ENCODE assay signal across 9 cellular contexts in genomic region chr20:38164624-38165088, GRCh38. TPM values are rescaled to one million over a fixed set of nuclear protein-coding genes. Genes with fewer than 3 reads are reported as not detected.
A peak's percentile ranks its signal among the peaks of the same experiment; 100 is the strongest.
DNase-seq lines count a peak whose midpoint lies in the region; ATAC-seq and TF ChIP-seq lines count a peak whose summit lies in the region.
"Had no signal": no experiment of that assay in that cellular context is flagged by ENCODE, and none has a peak within 500 bp of the region (broad histone marks: within the 10 kb centered on the region; RNA-seq: fewer than 3 reads in every experiment).

No MANE protein-coding gene starts in this region.

- intact Hi-C loops in Panc1 (cut with micrococcal nuclease; ENCODE audit: unreplicated experiment) = loop anchor here (5.0 kb wide), 1 partner anchor 92 kb away; no protein-coding TSS in a partner anchor
- intact Hi-C loops in naive thymus-derived CD4-positive, alpha-beta T cell (cut with micrococcal nuclease) = loop anchor here in 1 of 2 donors (1.0 kb wide), 2 partner anchors 91 to 107 kb away; no protein-coding TSS in a partner anchor

- H3K79me2 ChIP-seq in neural progenitor cell (ENCODE audit: low read depth) = no peaks in the 10 kb centered on the region

- H3K36me3 Mint-ChIP-seq in neural progenitor cell = no peaks in the 10 kb centered on the region
- H3K36me3 Mint-ChIP-seq in naive thymus-derived CD4-positive, alpha-beta T cell = no peaks in the 10 kb centered on the region
- H3K36me3 Mint-ChIP-seq in activated CD8-positive, alpha-beta T cell treated with anti-CD3 and anti-CD28 coated beads, Interleukin-2, amount 10 ng/mL, durations not matched to agents 7 days and 5 days (ENCODE audit: low read depth) = no peaks in the 10 kb centered on the region

- H3K4me3 ChIP-seq in AG04449 (ENCODE audit: low read depth, low read length) (peak overlapping the region; percentile 49), Panc1 (ENCODE audit: low read depth in 2 of 2, low read length in 2 of 2) (peak overlapping the region; percentile 48 to 78), fibroblast of villous mesenchyme (ENCODE audit: low read depth, low read length) (peak overlapping the region; percentile 97), neural progenitor cell (peak overlapping the region; percentile 42)
- no peak overlapping the region for H3K4me3 ChIP-seq in naive thymus-derived CD4-positive, alpha-beta T cell (ENCODE audit: low read length)

- H3K9ac ChIP-seq in neural progenitor cell = no peak overlapping the region

- H3F3A ChIP-seq in neural progenitor cell (ENCODE audit: low read depth) = no peaks in the 10 kb centered on the region

- no TSS peak for BruUV-seq in Panc1 (replicated peaks; lab: Mats Ljungman, UMichigan)

- H3K27me3 ChIP-seq in Panc1 (ENCODE audit: control insufficient read depth, insufficient read depth, low read length) (no peaks in the 10 kb centered on the region), neural progenitor cell (peaks cover 17% of the 10 kb centered on the region)
- no peaks in the 10 kb centered on the region for H3K27me3 ChIP-seq in naive thymus-derived CD4-positive, alpha-beta T cell (ENCODE audit: control insufficient read depth in 2 of 2, insufficient read depth in 2 of 2, low read length in 2 of 2)

- H3K27ac ChIP-seq in Panc1 (ENCODE audit: low read length) (peak overlapping the region; percentile 48; the same call in 1 of the 2 replicates), neural progenitor cell (no peak overlapping the region)
- H3K27ac ChIP-seq in naive thymus-derived CD4-positive, alpha-beta T cell (ENCODE audit: low read depth, low read length) = no peak overlapping the region
- H3K27ac ChIP-seq: C4-2B had no signal

- H3K4me3 Mint-ChIP-seq in neural progenitor cell = peak overlapping the region; percentile 21
- H3K4me3 Mint-ChIP-seq in naive thymus-derived CD4-positive, alpha-beta T cell = peak overlapping the region in 1 of 10 donors; percentile 12
- no peak overlapping the region for H3K4me3 Mint-ChIP-seq in activated CD8-positive, alpha-beta T cell treated with anti-CD3 and anti-CD28 coated beads, Interleukin-2, amount 10 ng/mL, durations not matched to agents 7 days and 5 days

- DNase-seq in AG04449 (ENCODE audit: low read depth, low spot score) (no peak), Panc1 (ENCODE audit: low read depth, low spot score) (no peak), fibroblast of villous mesenchyme (ENCODE audit: low read depth) (no peak), neural progenitor cell (ENCODE audit: low spot score) (no peak), DMS79 (lab: John Stamatoyannopoulos, UW) (no peak)
- DNase-seq in naive thymus-derived CD4-positive, alpha-beta T cell = no peak
- DNase-seq in activated CD8-positive, alpha-beta T cell treated with anti-CD3 and anti-CD28 coated beads, Interleukin-2, amount 10 ng/mL, durations not matched to agents 7 days and 5 days = no peak

- no peaks in the 10 kb centered on the region for H4K20me1 ChIP-seq in neural progenitor cell (ENCODE audit: low read depth)

- peak; percentile 17 for ATAC-seq in Panc1
- no peak for ATAC-seq in naive thymus-derived CD4-positive, alpha-beta T cell
- no peak for ATAC-seq in HG03460 (IDR thresholded peaks at IDR 0.05; ENCODE audit: unreplicated experiment)
- ATAC-seq in activated CD8-positive, alpha-beta T cell treated with anti-CD3 and anti-CD28 coated beads, Interleukin-2, amount 10 ng/mL, durations not matched to agents 7 days and 5 days = no peak

- H3K9me3 Mint-ChIP-seq in neural progenitor cell = no peaks in the 10 kb centered on the region
- H3K9me3 Mint-ChIP-seq in naive thymus-derived CD4-positive, alpha-beta T cell = no peaks in the 10 kb centered on the region
- H3K9me3 Mint-ChIP-seq in activated CD8-positive, alpha-beta T cell treated with anti-CD3 and anti-CD28 coated beads, Interleukin-2, amount 10 ng/mL, durations not matched to agents 7 days and 5 days (ENCODE audit: insufficient read depth) = no peaks in the 10 kb centered on the region

- peak overlapping the region; percentile 77 for H3K4me2 ChIP-seq in neural progenitor cell

- in situ Hi-C loops in Panc1 (cut with HindIII; ENCODE audit: low pct_unique_long_range_greater_than_20kb, low sequenced_read_pairs) = no loop called here

- no peak overlapping the region for H3K27ac Mint-ChIP-seq in neural progenitor cell
- H3K27ac Mint-ChIP-seq in naive thymus-derived CD4-positive, alpha-beta T cell = no peak overlapping the region
- H3K27ac Mint-ChIP-seq in activated CD8-positive, alpha-beta T cell treated with anti-CD3 and anti-CD28 coated beads, Interleukin-2, amount 10 ng/mL, durations not matched to agents 7 days and 5 days = no peak overlapping the region

- H3K9me3 ChIP-seq in Panc1 (ENCODE audit: control insufficient read depth, insufficient read depth, low read depth, low read length) (no peaks in the 10 kb centered on the region), neural progenitor cell (ENCODE audit: low read depth) (no peaks in the 10 kb centered on the region)
- no peaks in the 10 kb centered on the region for H3K9me3 ChIP-seq in naive thymus-derived CD4-positive, alpha-beta T cell (ENCODE audit: control insufficient read depth in 2 of 3, low read length in 3 of 3)

- H3K36me3 ChIP-seq in Panc1 (ENCODE audit: control insufficient read depth, insufficient read depth, low read length) = no peaks in the 10 kb centered on the region
- H3K36me3 ChIP-seq in neural progenitor cell = no peaks in the 10 kb centered on the region
- no peaks in the 10 kb centered on the region for H3K36me3 ChIP-seq in naive thymus-derived CD4-positive, alpha-beta T cell (ENCODE audit: control insufficient read depth in 2 of 3, insufficient read depth in 3 of 3, low read length in 3 of 3)

- H3K4me1 ChIP-seq in Panc1 (ENCODE audit: control insufficient read depth, insufficient read depth, low read length) (peaks cover 14% of the 10 kb centered on the region), neural progenitor cell (no peaks in the 10 kb centered on the region)
- no peaks in the 10 kb centered on the region for H3K4me1 ChIP-seq in naive thymus-derived CD4-positive, alpha-beta T cell (ENCODE audit: control insufficient read depth in 2 of 2, insufficient read depth in 2 of 2, low read length in 2 of 2)

- TF ChIP-seq CTCF in AG04449 (IDR thresholded peaks at IDR 0.05; ENCODE audit: insufficient read depth, low read length, missing control alignments) (no peak), Panc1 (IDR thresholded peaks at IDR 0.05) (no peak), fibroblast of villous mesenchyme (IDR thresholded peaks at IDR 0.05; ENCODE audit: insufficient read depth, low read depth, low read length) (no peak), neural progenitor cell (IDR thresholded peaks at IDR 0.05) (no peak)

- H2AFZ ChIP-seq in neural progenitor cell (replicated peaks) = peak overlapping the region; percentile 75

- peaks cover 11% of the 10 kb centered on the region for H3K4me1 Mint-ChIP-seq in neural progenitor cell
- H3K4me1 Mint-ChIP-seq in naive thymus-derived CD4-positive, alpha-beta T cell = peaks cover 0 to 26% (median 6%) of the 10 kb centered on the region in 7 donors
- peaks cover 33% of the 10 kb centered on the region for H3K4me1 Mint-ChIP-seq in activated CD8-positive, alpha-beta T cell treated with anti-CD3 and anti-CD28 coated beads, Interleukin-2, amount 10 ng/mL, durations not matched to agents 7 days and 5 days (ENCODE audit: low read depth)

- CTCF ChIA-PET in AG04449 (lab: Yijun Ruan, JAX) = interaction anchor here (0.6 to 4.3 kb wide), 18 partner anchors 8 to 599 kb away, joined by 3 to 23 read pairs (median 4); no protein-coding TSS in a partner anchor
- CTCF ChIA-PET in Panc1 (lab: Charles Lee) = interaction anchor here (1.9 kb wide), 1 partner anchor 91 kb away, joined by 7 read pairs; no protein-coding TSS in a partner anchor
- CTCF ChIA-PET in naive thymus-derived CD4-positive, alpha-beta T cell (lab: Charles Lee) = no interaction called here
- CTCF ChIA-PET in activated CD8-positive, alpha-beta T cell treated with anti-CD3 and anti-CD28 coated beads, Interleukin-2, amount 10 ng/mL, durations not matched to agents 7 days and 5 days (lab: Charles Lee) = interaction anchor here (0.9 to 3.8 kb wide), 5 partner anchors 13 to 107 kb away, joined by 3 to 17 read pairs (median 4); no protein-coding TSS in a partner anchor

- POLR2A ChIA-PET in AG04449 (lab: Yijun Ruan, JAX) (no interaction called here), Panc1 (lab: Charles Lee) (no interaction called here)
- POLR2A ChIA-PET in naive thymus-derived CD4-positive, alpha-beta T cell (lab: Charles Lee) = no interaction called here
- POLR2A ChIA-PET in activated CD8-positive, alpha-beta T cell treated with anti-CD3 and anti-CD28 coated beads, Interleukin-2, amount 10 ng/mL, durations not matched to agents 7 days and 5 days (lab: Charles Lee) = no interaction called here

- H3K27me3 Mint-ChIP-seq in neural progenitor cell (ENCODE audit: insufficient read depth, low read depth) = peaks cover 10% of the 10 kb centered on the region
- peaks cover 16 to 29% (median 24%) of the 10 kb centered on the region in 5 donors for H3K27me3 Mint-ChIP-seq in naive thymus-derived CD4-positive, alpha-beta T cell
- H3K27me3 Mint-ChIP-seq in activated CD8-positive, alpha-beta T cell treated with anti-CD3 and anti-CD28 coated beads, Interleukin-2, amount 10 ng/mL, durations not matched to agents 7 days and 5 days (ENCODE audit: low read depth) = peaks cover 13% of the 10 kb centered on the region

RNA-seq across cellular contexts. Expression of gene TGM2, which starts 0.4 kb away (rescaled TPM):
- total RNA-seq in Panc1 (2021; ENCODE audit: unreplicated experiment) (113 TPM), fibroblast of villous mesenchyme (1,041 and 2,020 TPM in 2 replicates), neural progenitor cell (ENCODE audit: low replicate concordance) (0.22 and 0.28 TPM in 2 replicates)
- 205 TPM for polyA plus RNA-seq in Panc1 (2012; ENCODE audit: insufficient read length)
- under 1 TPM; 0.11 to 0.94 (median 0.19) TPM for total RNA-seq in naive thymus-derived CD4-positive, alpha-beta T cell
- not detected for polyA plus RNA-seq in naive thymus-derived CD4-positive, alpha-beta T cell
- total RNA-seq in activated CD8-positive, alpha-beta T cell treated with anti-CD3 and anti-CD28 coated beads, Interleukin-2, amount 10 ng/mL, durations not matched to agents 7 days and 5 days = under 1 TPM; 0.31 to 0.34 TPM

Comparison
In these comparisons a context has a peak if more than half of its experiments do, and no peak if none do; other contexts are left out.
1. RNA of gene TGM2, which starts 0.4 kb away (total RNA-seq): 1,041 to 2,020 TPM in fibroblast of villous mesenchyme and 113 TPM in Panc1 (single experiment); 0.31 to 0.34 TPM in activated CD8-positive, alpha-beta T cell treated with anti-CD3 and anti-CD28 coated beads, Interleukin-2, amount 10 ng/mL, durations not matched to agents 7 days and 5 days, 0.22 to 0.28 TPM in neural progenitor cell and 0.11 to 0.94 TPM in naive thymus-derived CD4-positive, alpha-beta T cell; every median in the first group is over 10 times any median in the second.